Comparison of ENCODE assay signal across 10 cellular contexts in genomic region chr17:27217631-27218030, GRCh38.
DNase-seq lines count a peak whose midpoint lies in the region; ATAC-seq lines count a peak whose summit lies in the region.
"Had no signal": no experiment of that assay in that cellular context is flagged by ENCODE, and none has a peak within 500 bp of the region (broad histone marks: within the 10 kb centered on the region; RNA-seq: fewer than 3 reads in every experiment).

No MANE protein-coding gene starts in this region.

- ATAC-seq in GM18520 (IDR thresholded peaks at IDR 0.05; ENCODE audit: unreplicated experiment) = peak; percentile 86
- peak; percentile 64 for ATAC-seq in GM21576 (IDR thresholded peaks at IDR 0.05; ENCODE audit: unreplicated experiment)
- peak; percentile 68 for ATAC-seq in HG03439 (IDR thresholded peaks at IDR 0.05; ENCODE audit: unreplicated experiment)
- peak; percentile 23 for ATAC-seq in left lobe of liver
- ATAC-seq: SK-N-SH treated with all-trans-retinoic acid at 6 μM for 48 hours had no signal

- no peak for DNase-seq in left lobe of liver (ENCODE audit: low spot score)
- DNase-seq in NCI-H82 (lab: John Stamatoyannopoulos, UW) = no peak
- DNase-seq in NCI-H1694 (lab: John Stamatoyannopoulos, UW) = no peak
- DNase-seq in DMS153 treated with DMSO at 0.1 percent for 48 hours (lab: John Stamatoyannopoulos, UW; ENCODE audit: unreplicated experiment) = no peak
- no peak for DNase-seq in mucosa of gallbladder (ENCODE audit: low spot score)
- DNase-seq: foreskin fibroblast had no signal

Comparison
In these comparisons a context has a peak if more than half of its experiments do, and no peak if none do; other contexts are left out.
1. ATAC-seq: peak in every context shown above with its lines; median percentile 86 in GM18520; 68 in HG03439; 64 in GM21576; 23 in left lobe of liver.